1 cellular context compared by ENCODE assay signal in the genomic region with DNA sequence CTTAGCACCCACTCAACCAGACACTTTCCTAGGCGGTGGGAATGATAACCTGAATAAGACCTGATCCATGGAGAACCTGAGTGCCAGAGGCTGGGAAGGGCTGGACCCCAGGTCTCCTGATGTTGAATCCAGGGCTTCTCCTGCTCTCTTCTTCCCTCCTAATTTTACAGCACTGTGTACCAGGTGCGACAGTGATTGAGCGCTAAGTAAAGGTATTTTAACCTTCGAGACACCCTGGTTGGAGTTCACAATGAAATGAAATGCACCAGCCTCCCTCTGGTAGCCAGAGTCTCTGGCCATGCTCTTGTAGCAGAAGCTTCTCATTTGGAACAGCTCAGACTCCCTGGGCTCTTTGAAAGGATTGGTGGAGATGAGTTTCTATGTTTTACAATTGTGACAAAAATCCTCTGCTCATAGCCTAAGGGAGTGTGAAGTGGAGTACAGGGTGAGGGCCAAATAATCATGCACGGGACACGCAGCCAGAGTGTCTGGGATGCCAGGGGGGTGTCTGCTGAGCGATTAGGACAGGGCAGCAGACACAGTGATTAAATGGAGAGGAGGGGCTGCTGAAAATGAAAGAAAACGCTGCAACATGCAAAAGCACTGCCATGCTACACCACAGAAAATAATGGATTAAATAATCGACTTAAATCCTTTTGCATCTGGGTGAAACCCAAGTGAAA.
TF ChIP-seq lines count a peak whose summit lies in the region.

No MANE protein-coding gene starts in this region.

TF ChIP-seq in WTC11, 78 proteins besides CTCF, POLR2A, EP300 and RAD21 (continued from another document):
- TF ChIP-seq ZNF425 (CRISPR knock-in tag; conservative IDR thresholded peaks at IDR 0.05), result peak; percentile 66; the same call in 1 of the 2 replicates
